Comparison of ENCODE assay signal across 8 cellular contexts in genomic region chr11:125903753-125904659, GRCh38. TPM values are rescaled to one million over a fixed set of nuclear protein-coding genes. Genes with fewer than 3 reads are reported as not detected.
DNase-seq lines count a peak whose midpoint lies in the region; ATAC-seq and TF ChIP-seq lines count a peak whose summit lies in the region.

Gene DDX25 (plus strand): TSS chr11:125904508. CDS start chr11:125904518, 10 bp downstream.

- TF ChIP-seq EP300 in transverse colon (IDR thresholded peaks at IDR 0.05; ENCODE audit: low read depth) = no peak

- H3K9me3 Mint-ChIP-seq in T-cell = no peaks in the 10 kb centered on the region

- CTCF ChIA-PET in T-cell (lab: Charles Lee) = interaction anchor here in 1 of 2 donors (0.9 to 1.6 kb wide), 2 partner anchors 16 to 290 kb away, joined by 5 to 20 read pairs; partner anchors contain the start of gene HYLS1

- H3K4me1 Mint-ChIP-seq in T-cell = peaks cover 29 to 46% (median 44%) of the 10 kb centered on the region in 3 donors

- no peak for TF ChIP-seq CTCF in transverse colon (IDR thresholded peaks at IDR 0.05)

- WGBS in transverse colon (ENCODE audit: low coverage in 1 of 2), 2 donors = 28 to 35% methylated on average over 33 to 56 of the region's 81 CpGs

- H3K4me3 Mint-ChIP-seq in T-cell = peak within 1 kb of the TSS; percentile 89 to 95 (median 89)

- peak within 1 kb of the TSS; percentile 54 for H3K4me3 ChIP-seq in mononuclear cell (ENCODE audit: low read length)
- peak within 1 kb of the TSS in 3 of 4 donors; percentile 55 to 89 (median 57) for H3K4me3 ChIP-seq in transverse colon

- DNase-seq in NCI-H2081 (lab: John Stamatoyannopoulos, UW) (peak; percentile 20 to 31), NCI-H2081 treated with DMSO at 0.1 percent for 48 hours (lab: John Stamatoyannopoulos, UW) (no peak), T-cell (peak in 4 of 34 experiments; percentile 6 to 11 (median 8)), transverse colon (no peak), NCI-H2029 (lab: John Stamatoyannopoulos, UW) (no peak)
- DNase-seq in effector CD4-positive, alpha-beta T cell = peak; percentile 12

- POLR2A ChIA-PET in T-cell (lab: Charles Lee) = interaction anchor here (0.6 to 1.3 kb wide), 3 partner anchors 16 to 366 kb away, joined by 3 to 9 read pairs (median 7); partner anchors contain the start of gene HYLS1 (in 1 of the 2)

- peaks cover 10 to 27% of the 10 kb centered on the region in 2 donors for H3K27me3 Mint-ChIP-seq in T-cell

- no peaks in the 10 kb centered on the region for H3K36me3 ChIP-seq in transverse colon

- H3K9me3 ChIP-seq in mononuclear cell (ENCODE audit: low read depth, low read length) = no peaks in the 10 kb centered on the region
- no peaks in the 10 kb centered on the region for H3K9me3 ChIP-seq in transverse colon

- in situ Hi-C loops in transverse colon (cut with MboI; ENCODE audit: low pct_ligation_motif_present in 1 of 4, low pct_unique_long_range_greater_than_20kb in 1 of 4, low sequenced_read_pairs in 3 of 4) = no loop called here

- H3K4me1 ChIP-seq in mononuclear cell (ENCODE audit: insufficient read depth, low read length) = peaks cover 27% of the 10 kb centered on the region
- H3K4me1 ChIP-seq in transverse colon = peaks cover 0 to 25% (median 13%) of the 10 kb centered on the region in 4 donors

- peaks cover 18% of the 10 kb centered on the region for H3K36me3 Mint-ChIP-seq in T-cell

- ATAC-seq in T-cell (replicated peaks in 1 of 4) = peak in 3 of 4 experiments; percentile 26 to 48 (median 34)
- ATAC-seq in GM19324 (IDR thresholded peaks at IDR 0.05; ENCODE audit: low FRiP score, unreplicated experiment) = no peak

- no peak for TF ChIP-seq POLR2A in transverse colon (IDR thresholded peaks at IDR 0.05)

- intact Hi-C loops in transverse colon (cut with DNase I; ENCODE audit: low total_unique reads) = no loop called here

- H3K27me3 ChIP-seq in mononuclear cell (ENCODE audit: insufficient read depth, low read length) (peaks cover 35% of the 10 kb centered on the region), transverse colon (peaks cover 36% of the 10 kb centered on the region)

- peak within 1 kb of the TSS in 1 of 2 donors; percentile 83 for H3K27ac Mint-ChIP-seq in T-cell

- no peak within 1 kb of the TSS for H3K27ac ChIP-seq in transverse colon

RNA-seq across cellular contexts. Expression of gene DDX25, which starts in this region (rescaled TPM):
- total RNA-seq in T-cell (under 1 TPM in 3 of 5 donors, not detected in 2; 0.16 to 0.26 (median 0.16) TPM), mononuclear cell (0.10 TPM), transverse colon (1 to 10 TPM in 1 of 4 donors, not detected in 3; 1.5 TPM)

Comparison
In these comparisons a context has a peak if more than half of its experiments do, and no peak if none do; other contexts are left out.
1. DNase-seq: peak in NCI-H2081 (2 of 2) and effector CD4-positive, alpha-beta T cell (single experiment); none in NCI-H2081 treated with DMSO at 0.1 percent for 48 hours (single experiment), transverse colon (single experiment) and NCI-H2029 (single experiment).
2. Peak in ATAC-seq in T-cell; RNA of the gene not detected or under 1 TPM.